1 cellular context compared by ENCODE assay signal in genomic region chr2:145827235-145827634, GRCh38.
TF ChIP-seq lines count a peak whose summit lies in the region.

No MANE protein-coding gene starts in this region.

TF ChIP-seq in SK-N-SH, 30 proteins besides CTCF, POLR2A, EP300 and RAD21 (continued from another document):
- TF ChIP-seq FOXJ3 (CRISPR knock-in tag; IDR thresholded peaks at IDR 0.05) (no peak), IRF3 (IDR thresholded peaks at IDR 0.05; ENCODE audit: low read depth, low read length) (no peak)
